ENCODE assay signal across 1 cellular context in genomic region chr13:20953245-20953931, GRCh38.
TF ChIP-seq lines count a peak whose summit lies in the region.

No MANE protein-coding gene starts in this region.

TF ChIP-seq in HepG2, 621 proteins besides CTCF, POLR2A, EP300 and RAD21 (continued from another document and continues in another):
- TF ChIP-seq, protein P1, sequence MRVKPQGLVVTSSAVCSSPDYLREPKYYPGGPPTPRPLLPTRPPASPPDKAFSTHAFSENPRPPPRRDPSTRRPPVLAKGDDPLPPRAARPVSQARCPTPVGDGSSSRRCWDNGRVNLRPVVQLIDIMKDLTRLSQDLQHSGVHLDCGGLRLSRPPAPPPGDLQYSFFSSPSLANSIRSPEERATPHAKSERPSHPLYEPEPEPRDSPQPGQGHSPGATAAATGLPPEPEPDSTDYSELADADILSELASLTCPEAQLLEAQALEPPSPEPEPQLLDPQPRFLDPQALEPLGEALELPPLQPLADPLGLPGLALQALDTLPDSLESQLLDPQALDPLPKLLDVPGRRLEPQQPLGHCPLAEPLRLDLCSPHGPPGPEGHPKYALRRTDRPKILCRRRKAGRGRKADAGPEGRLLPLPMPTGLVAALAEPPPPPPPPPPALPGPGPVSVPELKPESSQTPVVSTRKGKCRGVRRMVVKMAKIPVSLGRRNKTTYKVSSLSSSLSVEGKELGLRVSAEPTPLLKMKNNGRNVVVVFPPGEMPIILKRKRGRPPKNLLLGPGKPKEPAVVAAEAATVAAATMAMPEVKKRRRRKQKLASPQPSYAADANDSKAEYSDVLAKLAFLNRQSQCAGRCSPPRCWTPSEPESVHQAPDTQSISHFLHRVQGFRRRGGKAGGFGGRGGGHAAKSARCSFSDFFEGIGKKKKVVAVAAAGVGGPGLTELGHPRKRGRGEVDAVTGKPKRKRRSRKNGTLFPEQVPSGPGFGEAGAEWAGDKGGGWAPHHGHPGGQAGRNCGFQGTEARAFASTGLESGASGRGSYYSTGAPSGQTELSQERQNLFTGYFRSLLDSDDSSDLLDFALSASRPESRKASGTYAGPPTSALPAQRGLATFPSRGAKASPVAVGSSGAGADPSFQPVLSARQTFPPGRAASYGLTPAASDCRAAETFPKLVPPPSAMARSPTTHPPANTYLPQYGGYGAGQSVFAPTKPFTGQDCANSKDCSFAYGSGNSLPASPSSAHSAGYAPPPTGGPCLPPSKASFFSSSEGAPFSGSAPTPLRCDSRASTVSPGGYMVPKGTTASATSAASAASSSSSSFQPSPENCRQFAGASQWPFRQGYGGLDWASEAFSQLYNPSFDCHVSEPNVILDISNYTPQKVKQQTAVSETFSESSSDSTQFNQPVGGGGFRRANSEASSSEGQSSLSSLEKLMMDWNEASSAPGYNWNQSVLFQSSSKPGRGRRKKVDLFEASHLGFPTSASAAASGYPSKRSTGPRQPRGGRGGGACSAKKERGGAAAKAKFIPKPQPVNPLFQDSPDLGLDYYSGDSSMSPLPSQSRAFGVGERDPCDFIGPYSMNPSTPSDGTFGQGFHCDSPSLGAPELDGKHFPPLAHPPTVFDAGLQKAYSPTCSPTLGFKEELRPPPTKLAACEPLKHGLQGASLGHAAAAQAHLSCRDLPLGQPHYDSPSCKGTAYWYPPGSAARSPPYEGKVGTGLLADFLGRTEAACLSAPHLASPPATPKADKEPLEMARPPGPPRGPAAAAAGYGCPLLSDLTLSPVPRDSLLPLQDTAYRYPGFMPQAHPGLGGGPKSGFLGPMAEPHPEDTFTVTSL (CRISPR knock-in tag; IDR thresholded peaks at IDR 0.05; ENCODE audit: borderline replicate concordance) = peak; percentile 96; the same call in 1 of the 2 replicates
- peak; percentile 62; the same call in 1 of the 2 replicates for TF ChIP-seq HOMEZ (CRISPR knock-in tag; IDR thresholded peaks at IDR 0.05; ENCODE audit: low read depth)
- peak; percentile 71; the same call in 1 of the 2 replicates for TF ChIP-seq ZNF768 (CRISPR knock-in tag; IDR thresholded peaks at IDR 0.05)
- no peak for TF ChIP-seq HBP1 (CRISPR knock-in tag; IDR thresholded peaks at IDR 0.05; ENCODE audit: low read depth)
- no peak for TF ChIP-seq ZNF33A (CRISPR knock-in tag; IDR thresholded peaks at IDR 0.05; ENCODE audit: borderline replicate concordance)
- TF ChIP-seq ZKSCAN5 (CRISPR knock-in tag; IDR thresholded peaks at IDR 0.05) = peak; percentile 55
- TF ChIP-seq ZNF616 (CRISPR knock-in tag; IDR thresholded peaks at IDR 0.05; ENCODE audit: low read depth) = no peak
- TF ChIP-seq RELA (CRISPR knock-in tag; IDR thresholded peaks at IDR 0.05) = no peak
- TF ChIP-seq ZFP1 (CRISPR knock-in tag; IDR thresholded peaks at IDR 0.05) = peak; percentile 65; the same call in 1 of the 2 replicates
- no peak for TF ChIP-seq NRL (CRISPR knock-in tag; IDR thresholded peaks at IDR 0.05; ENCODE audit: borderline replicate concordance)
- 0 out of 2 replicates have a peak, but pooled peaks have one; percentile 36 for TF ChIP-seq BCL3 (CRISPR knock-in tag; IDR thresholded peaks at IDR 0.05)
- peak; percentile 79 for TF ChIP-seq ZGPAT (CRISPR knock-in tag; IDR thresholded peaks at IDR 0.05)
- TF ChIP-seq, protein P2, sequence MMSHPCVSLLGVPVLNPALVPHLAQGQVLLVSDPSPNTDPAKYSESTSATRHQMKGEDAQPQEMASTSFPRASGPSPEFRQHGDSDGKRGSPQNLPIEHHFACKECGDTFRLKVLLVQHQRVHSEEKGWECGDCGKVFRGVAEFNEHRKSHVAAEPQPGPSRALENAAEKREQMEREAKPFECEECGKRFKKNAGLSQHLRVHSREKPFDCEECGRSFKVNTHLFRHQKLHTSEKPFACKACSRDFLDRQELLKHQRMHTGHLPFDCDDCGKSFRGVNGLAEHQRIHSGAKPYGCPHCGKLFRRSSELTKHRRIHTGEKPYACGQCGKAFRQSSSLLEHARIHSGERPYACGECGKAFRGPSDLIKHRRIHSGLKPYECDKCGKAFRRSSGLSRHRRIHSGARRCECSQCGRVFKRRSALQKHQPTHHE (CRISPR knock-in tag; IDR thresholded peaks at IDR 0.05; ENCODE audit: borderline replicate concordance) = no peak
- peak in 1 of 2 experiments; percentile 51; a peak in 1 of 4 replicates for TF ChIP-seq NR2F1 (CRISPR knock-in tag; IDR thresholded peaks at IDR 0.05)
- TF ChIP-seq ZNF510 (CRISPR knock-in tag; IDR thresholded peaks at IDR 0.05; ENCODE audit: low read depth) = 0 out of 2 replicates have a peak, but pooled peaks have one; percentile 32
- peak; percentile 67; the same call in 1 of the 2 replicates for TF ChIP-seq THRA (CRISPR knock-in tag; IDR thresholded peaks at IDR 0.05; ENCODE audit: borderline replicate concordance)
- no peak for TF ChIP-seq SYNCRIP (IDR thresholded peaks at IDR 0.05; ENCODE audit: insufficient read depth, low read depth, low read length)
- no peak for TF ChIP-seq ZNF567 (CRISPR knock-in tag; IDR thresholded peaks at IDR 0.05; ENCODE audit: borderline replicate concordance)
- TF ChIP-seq ZNF780A (CRISPR knock-in tag; IDR thresholded peaks at IDR 0.05) = 0 out of 2 replicates have a peak, but pooled peaks have one; percentile 41
- no peak for TF ChIP-seq SRSF9 (IDR thresholded peaks at IDR 0.05; ENCODE audit: borderline replicate concordance, insufficient read depth, low read depth, low read length, poor library complexity, severe bottlenecking)
- TF ChIP-seq NCOR1 (IDR thresholded peaks at IDR 0.05; ENCODE audit: borderline replicate concordance, low read length) = peak; percentile 83
- TF ChIP-seq TBP (CRISPR knock-in tag; IDR thresholded peaks at IDR 0.05) = no peak
- peak; percentile 53 for TF ChIP-seq HNF4A (CRISPR knock-in tag; IDR thresholded peaks at IDR 0.05)
- peak; percentile 51 for TF ChIP-seq ELF3 (CRISPR knock-in tag; IDR thresholded peaks at IDR 0.05)
- no peak for TF ChIP-seq NONO (IDR thresholded peaks at IDR 0.05)
- TF ChIP-seq NONO (CRISPR knock-in tag; conservative IDR thresholded peaks at IDR 0.05) = peak; percentile 45; the same call in 1 of the 2 replicates
- no peak for TF ChIP-seq ZNF749 (CRISPR knock-in tag; IDR thresholded peaks at IDR 0.05; ENCODE audit: borderline replicate concordance)
- TF ChIP-seq, protein P3, sequence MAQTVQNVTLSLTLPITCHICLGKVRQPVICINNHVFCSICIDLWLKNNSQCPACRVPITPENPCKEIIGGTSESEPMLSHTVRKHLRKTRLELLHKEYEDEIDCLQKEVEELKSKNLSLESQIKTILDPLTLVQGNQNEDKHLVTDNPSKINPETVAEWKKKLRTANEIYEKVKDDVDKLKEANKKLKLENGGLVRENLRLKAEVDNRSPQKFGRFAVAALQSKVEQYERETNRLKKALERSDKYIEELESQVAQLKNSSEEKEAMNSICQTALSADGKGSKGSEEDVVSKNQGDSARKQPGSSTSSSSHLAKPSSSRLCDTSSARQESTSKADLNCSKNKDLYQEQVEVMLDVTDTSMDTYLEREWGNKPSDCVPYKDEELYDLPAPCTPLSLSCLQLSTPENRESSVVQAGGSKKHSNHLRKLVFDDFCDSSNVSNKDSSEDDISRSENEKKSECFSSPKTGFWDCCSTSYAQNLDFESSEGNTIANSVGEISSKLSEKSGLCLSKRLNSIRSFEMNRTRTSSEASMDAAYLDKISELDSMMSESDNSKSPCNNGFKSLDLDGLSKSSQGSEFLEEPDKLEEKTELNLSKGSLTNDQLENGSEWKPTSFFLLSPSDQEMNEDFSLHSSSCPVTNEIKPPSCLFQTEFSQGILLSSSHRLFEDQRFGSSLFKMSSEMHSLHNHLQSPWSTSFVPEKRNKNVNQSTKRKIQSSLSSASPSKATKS (CRISPR knock-in tag; IDR thresholded peaks at IDR 0.05) = peak; percentile 21; the same call in 1 of the 2 replicates
- no peak for TF ChIP-seq PHB2 (IDR thresholded peaks at IDR 0.05; ENCODE audit: partially characterized antibody)
- TF ChIP-seq ZNF484 (CRISPR knock-in tag; IDR thresholded peaks at IDR 0.05; ENCODE audit: borderline replicate concordance, low read depth) = no peak
- TF ChIP-seq ZNF670 (CRISPR knock-in tag; IDR thresholded peaks at IDR 0.05; ENCODE audit: borderline replicate concordance) = 0 out of 2 replicates have a peak, but pooled peaks have one; percentile 58
- TF ChIP-seq MYPOP (CRISPR knock-in tag; IDR thresholded peaks at IDR 0.05) = peak; percentile 79; the same call in 1 of the 2 replicates
- TF ChIP-seq GABPA (IDR thresholded peaks at IDR 0.05; ENCODE audit: low read depth, low read length) = no peak
- peak; percentile 34; the same call in 1 of the 2 replicates for TF ChIP-seq GABPA (CRISPR knock-in tag; IDR thresholded peaks at IDR 0.05; ENCODE audit: low read depth)
- TF ChIP-seq MED1 (CRISPR knock-in tag; IDR thresholded peaks at IDR 0.05) = peak; percentile 87
- TF ChIP-seq MXD4 (CRISPR knock-in tag; IDR thresholded peaks at IDR 0.05) = 0 out of 2 replicates have a peak, but pooled peaks have one; percentile 29
- no peak for TF ChIP-seq ZSCAN20 (CRISPR knock-in tag; IDR thresholded peaks at IDR 0.05; ENCODE audit: borderline replicate concordance)
- peak; percentile 74 for TF ChIP-seq SAP130 (CRISPR knock-in tag; IDR thresholded peaks at IDR 0.05; ENCODE audit: low read depth)
- peak; percentile 59; the same call in 1 of the 2 replicates for TF ChIP-seq FOXK2 (IDR thresholded peaks at IDR 0.05)
